Comparison of ENCODE assay signal across 9 cellular contexts in the genomic region with DNA sequence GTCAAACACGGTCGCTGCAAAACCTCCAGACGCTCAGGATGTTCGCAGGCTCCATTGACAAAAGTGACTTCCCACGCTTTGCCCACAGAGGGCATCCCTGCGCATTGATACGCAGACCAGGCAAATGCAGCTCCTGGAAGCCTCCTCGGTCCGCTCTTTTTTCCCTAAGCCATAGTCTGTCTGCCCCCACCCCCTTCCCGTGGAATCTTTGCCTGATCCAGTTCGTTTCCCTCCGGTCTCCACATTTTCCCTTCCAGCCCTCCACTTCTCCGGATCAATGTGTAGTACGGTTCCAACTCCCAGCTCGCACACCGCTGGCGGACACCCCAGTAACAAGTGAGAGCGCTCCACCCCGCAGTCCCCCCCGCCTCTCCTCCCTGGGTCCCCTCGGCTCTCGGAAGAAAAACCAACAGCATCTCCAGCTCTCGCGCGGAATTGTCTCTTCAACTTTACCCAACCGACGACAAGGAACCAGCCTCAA. TPM values are rescaled to one million over a fixed set of nuclear protein-coding genes. Genes with fewer than 3 reads are reported as not detected.
DNase-seq lines count a peak whose midpoint lies in the region; ATAC-seq and TF ChIP-seq lines count a peak whose summit lies in the region.
"Had no signal": no experiment of that assay in that cellular context is flagged by ENCODE, and none has a peak within 500 bp of the region (broad histone marks: within the 10 kb centered on the region; RNA-seq: fewer than 3 reads in every experiment).

A gene with protein sequence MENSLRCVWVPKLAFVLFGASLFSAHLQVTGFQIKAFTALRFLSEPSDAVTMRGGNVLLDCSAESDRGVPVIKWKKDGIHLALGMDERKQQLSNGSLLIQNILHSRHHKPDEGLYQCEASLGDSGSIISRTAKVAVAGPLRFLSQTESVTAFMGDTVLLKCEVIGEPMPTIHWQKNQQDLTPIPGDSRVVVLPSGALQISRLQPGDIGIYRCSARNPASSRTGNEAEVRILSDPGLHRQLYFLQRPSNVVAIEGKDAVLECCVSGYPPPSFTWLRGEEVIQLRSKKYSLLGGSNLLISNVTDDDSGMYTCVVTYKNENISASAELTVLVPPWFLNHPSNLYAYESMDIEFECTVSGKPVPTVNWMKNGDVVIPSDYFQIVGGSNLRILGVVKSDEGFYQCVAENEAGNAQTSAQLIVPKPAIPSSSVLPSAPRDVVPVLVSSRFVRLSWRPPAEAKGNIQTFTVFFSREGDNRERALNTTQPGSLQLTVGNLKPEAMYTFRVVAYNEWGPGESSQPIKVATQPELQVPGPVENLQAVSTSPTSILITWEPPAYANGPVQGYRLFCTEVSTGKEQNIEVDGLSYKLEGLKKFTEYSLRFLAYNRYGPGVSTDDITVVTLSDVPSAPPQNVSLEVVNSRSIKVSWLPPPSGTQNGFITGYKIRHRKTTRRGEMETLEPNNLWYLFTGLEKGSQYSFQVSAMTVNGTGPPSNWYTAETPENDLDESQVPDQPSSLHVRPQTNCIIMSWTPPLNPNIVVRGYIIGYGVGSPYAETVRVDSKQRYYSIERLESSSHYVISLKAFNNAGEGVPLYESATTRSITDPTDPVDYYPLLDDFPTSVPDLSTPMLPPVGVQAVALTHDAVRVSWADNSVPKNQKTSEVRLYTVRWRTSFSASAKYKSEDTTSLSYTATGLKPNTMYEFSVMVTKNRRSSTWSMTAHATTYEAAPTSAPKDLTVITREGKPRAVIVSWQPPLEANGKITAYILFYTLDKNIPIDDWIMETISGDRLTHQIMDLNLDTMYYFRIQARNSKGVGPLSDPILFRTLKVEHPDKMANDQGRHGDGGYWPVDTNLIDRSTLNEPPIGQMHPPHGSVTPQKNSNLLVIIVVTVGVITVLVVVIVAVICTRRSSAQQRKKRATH (N-terminal part only) (plus strand): TSS at position 307 of the 481 bp plus-strand sequence. CDS start 591 bp downstream, outside the sequence.

- no peaks in the 10 kb centered on the region for H3K9me3 ChIP-seq in HUES6 (ENCODE audit: control insufficient read depth, insufficient read depth, low read depth, low read length)
- no peaks in the 10 kb centered on the region for H3K9me3 ChIP-seq in right cardiac atrium (ENCODE audit: control insufficient read depth, low read length)

- peaks cover 9% of the 10 kb centered on the region; the same call in 1 of the 2 replicates for H3K4me1 ChIP-seq in HUES6 (ENCODE audit: control insufficient read depth, insufficient read depth, low read length)
- no peaks in the 10 kb centered on the region for H3K4me1 ChIP-seq in right cardiac atrium (ENCODE audit: control insufficient read depth, insufficient read depth, low read length)

- H3K27ac ChIP-seq in HUES6 (ENCODE audit: low read depth, low read length) (no peak within 1 kb of the TSS), right cardiac atrium (ENCODE audit: low read length) (no peak within 1 kb of the TSS)

- H3K9ac ChIP-seq in HUES6 (ENCODE audit: low read length), result no peak within 1 kb of the TSS

- H3K36me3 ChIP-seq in HUES6 (ENCODE audit: control insufficient read depth, insufficient read depth, low read length), result no peaks in the 10 kb centered on the region

- 2% methylated on average over 27 of the region's 27 CpGs for WGBS in right cardiac atrium

- intact Hi-C loops in right cardiac atrium (cut with DNase I) (no loop called here), sciatic nerve (cut with DNase I) (loop anchor here (2.0 kb wide), 1 partner anchor 33 kb away; no protein-coding TSS in a partner anchor)

- peak; percentile 76; the same call in 2 of the 3 replicates for ATAC-seq in SK-N-SH treated with all-trans-retinoic acid at 6 μM for 48 hours
- peak; percentile 39 to 43 for ATAC-seq in right cardiac atrium
- peak; percentile 70 for ATAC-seq in sciatic nerve
- no peak for ATAC-seq in GM21360 (IDR thresholded peaks at IDR 0.05; ENCODE audit: unreplicated experiment)

- H3K27me3 ChIP-seq in HUES6 (ENCODE audit: control insufficient read depth, insufficient read depth, low read length) (peaks cover 55% of the 10 kb centered on the region), right cardiac atrium (ENCODE audit: control insufficient read depth, insufficient read depth) (peaks cover 4% of the 10 kb centered on the region)

- DNase-seq in COR-L47 (lab: John Stamatoyannopoulos, UW), result peak; percentile 92
- DNase-seq in right cardiac atrium, result peak in 2 of 3 donors; percentile 15 to 42
- DNase-seq in sciatic nerve (ENCODE audit: low spot score), result no peak
- DNase-seq in AML-193 (lab: John Stamatoyannopoulos, UW), result no peak
- no peak for DNase-seq in central memory CD4-positive, alpha-beta T cell

- H3K4me3 ChIP-seq in HUES6 (ENCODE audit: low read depth, low read length) (peak within 1 kb of the TSS; percentile 81), right cardiac atrium (ENCODE audit: low read length) (peak within 1 kb of the TSS; percentile 1)

TF ChIP-seq in SK-N-SH treated with all-trans-retinoic acid at 6 μM for 48 hours, 23 proteins besides CTCF, POLR2A, EP300 and RAD21:
- TF ChIP-seq SNAI2 (CRISPR knock-in tag; IDR thresholded peaks at IDR 0.05) (no peak), CSDC2 (CRISPR knock-in tag; IDR thresholded peaks at IDR 0.05) (no peak), ZFP30 (CRISPR knock-in tag; IDR thresholded peaks at IDR 0.05) (no peak), ZNF565 (CRISPR knock-in tag; conservative IDR thresholded peaks at IDR 0.05; ENCODE audit: low read depth) (no peak)
- TF ChIP-seq, protein P1, sequence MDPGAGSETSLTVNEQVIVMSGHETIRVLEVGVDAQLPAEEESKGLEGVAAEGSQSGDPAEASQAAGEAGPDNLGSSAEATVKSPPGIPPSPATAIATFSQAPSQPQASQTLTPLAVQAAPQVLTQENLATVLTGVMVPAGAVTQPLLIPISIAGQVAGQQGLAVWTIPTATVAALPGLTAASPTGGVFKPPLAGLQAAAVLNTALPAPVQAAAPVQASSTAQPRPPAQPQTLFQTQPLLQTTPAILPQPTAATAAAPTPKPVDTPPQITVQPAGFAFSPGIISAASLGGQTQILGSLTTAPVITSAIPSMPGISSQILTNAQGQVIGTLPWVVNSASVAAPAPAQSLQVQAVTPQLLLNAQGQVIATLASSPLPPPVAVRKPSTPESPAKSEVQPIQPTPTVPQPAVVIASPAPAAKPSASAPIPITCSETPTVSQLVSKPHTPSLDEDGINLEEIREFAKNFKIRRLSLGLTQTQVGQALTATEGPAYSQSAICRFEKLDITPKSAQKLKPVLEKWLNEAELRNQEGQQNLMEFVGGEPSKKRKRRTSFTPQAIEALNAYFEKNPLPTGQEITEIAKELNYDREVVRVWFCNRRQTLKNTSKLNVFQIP (CRISPR knock-in tag; IDR thresholded peaks at IDR 0.05; ENCODE audit: borderline replicate concordance, low read depth), result no peak

RNA-seq across cellular contexts. Expression of the gene that starts here (rescaled TPM):
- total RNA-seq in right cardiac atrium, result under 1 TPM in 2 of 4 donors, not detected in 2; 0.17 to 0.28 TPM
- 0.02 TPM for polyA plus RNA-seq in right cardiac atrium
- not detected for total RNA-seq in sciatic nerve
- total RNA-seq: dermis microvascular lymphatic vessel endothelial cell had no signal

Comparison
In these comparisons a context has a peak if more than half of its experiments do, and no peak if none do; other contexts are left out.
1. Peak in DNase-seq, ATAC-seq and H3K4me3 ChIP-seq in right cardiac atrium; RNA of the gene not detected or under 1 TPM.
2. Peak in ATAC-seq in sciatic nerve; RNA of the gene not detected or under 1 TPM.